In genomic region chr7:47480576-47481538, GRCh38 we compare ENCODE assay signal across 8 cellular contexts.
A peak's percentile ranks its signal among the peaks of the same experiment; 100 is the strongest.
DNase-seq lines count a peak whose midpoint lies in the region; ATAC-seq and TF ChIP-seq lines count a peak whose summit lies in the region.

No MANE protein-coding gene starts in this region.

- CTCF ChIA-PET in RWPE1 (lab: Yijun Ruan, JAX), result interaction anchor here (0.6 to 0.8 kb wide), 4 partner anchors 43 to 674 kb away, joined by 3 to 5 read pairs (median 4); no protein-coding TSS in a partner anchor

- H3K4me3 ChIP-seq in osteoblast (ENCODE audit: insufficient read depth, low read length), result no peak overlapping the region
- H3K4me3 ChIP-seq in uterus, result no peak overlapping the region
- no peak overlapping the region for H3K4me3 ChIP-seq in effector memory CD4-positive, alpha-beta T cell (ENCODE audit: insufficient read depth, low read depth, low read length, poor library complexity, severe bottlenecking)

- no peaks in the 10 kb centered on the region for H3K36me3 ChIP-seq in osteoblast (ENCODE audit: insufficient read depth, low read length)
- no peaks in the 10 kb centered on the region for H3K36me3 ChIP-seq in uterus
- no peaks in the 10 kb centered on the region for H3K36me3 ChIP-seq in effector memory CD4-positive, alpha-beta T cell (ENCODE audit: control insufficient read depth, insufficient read depth, low read length)

- TF ChIP-seq CTCF in RWPE1 (conservative IDR thresholded peaks at IDR 0.05; ENCODE audit: low read depth), result no peak
- no peak for TF ChIP-seq CTCF in osteoblast (IDR thresholded peaks at IDR 0.05; ENCODE audit: extremely low read depth, low read depth, low read length)
- no peak for TF ChIP-seq CTCF in uterus (IDR thresholded peaks at IDR 0.05)

- H4K20me1 ChIP-seq in osteoblast (ENCODE audit: insufficient read depth, low read length), result peaks cover 31% of the 10 kb centered on the region

- H3K4me1 ChIP-seq in osteoblast (ENCODE audit: insufficient read depth, low read length) (peaks cover 55% of the 10 kb centered on the region), uterus (peaks cover 0 to under 1% of the 10 kb centered on the region in 2 donors)
- no peaks in the 10 kb centered on the region for H3K4me1 ChIP-seq in effector memory CD4-positive, alpha-beta T cell (ENCODE audit: control insufficient read depth, insufficient read depth, low read length, poor library complexity, severe bottlenecking)

- POLR2A ChIA-PET in RWPE1 (lab: Yijun Ruan, JAX; ENCODE audit: low non-redundant PET), result no interaction called here

- H3K79me2 ChIP-seq in osteoblast (ENCODE audit: insufficient read depth, low read length), result peaks cover 60% of the 10 kb centered on the region

- ATAC-seq in GM18519 (IDR thresholded peaks at IDR 0.05; ENCODE audit: low FRiP score, unreplicated experiment), result peak; percentile 67
- peak; percentile 60 for ATAC-seq in HG02623 (IDR thresholded peaks at IDR 0.05; ENCODE audit: unreplicated experiment)

- no peak overlapping the region for H2AFZ ChIP-seq in osteoblast (ENCODE audit: low read length)

- H3K27ac ChIP-seq in RWPE1, result peak overlapping the region; percentile 80
- peak overlapping the region; percentile 94 for H3K27ac ChIP-seq in osteoblast (ENCODE audit: low read depth, low read length)
- peak overlapping the region in 1 of 2 donors; percentile 54 for H3K27ac ChIP-seq in uterus
- no peak overlapping the region for H3K27ac ChIP-seq in effector memory CD4-positive, alpha-beta T cell (ENCODE audit: insufficient read depth, low read length, poor library complexity, severe bottlenecking)

- TF ChIP-seq POLR2A in uterus (IDR thresholded peaks at IDR 0.05), result no peak

- no peaks in the 10 kb centered on the region for H3K9me3 ChIP-seq in osteoblast (ENCODE audit: low read depth, low read length)
- no peaks in the 10 kb centered on the region for H3K9me3 ChIP-seq in uterus
- H3K9me3 ChIP-seq in effector memory CD4-positive, alpha-beta T cell (ENCODE audit: control insufficient read depth, low read length), result no peaks in the 10 kb centered on the region

- peak overlapping the region; percentile 40 for H3K4me2 ChIP-seq in osteoblast (ENCODE audit: insufficient read depth, low read length)

- DNase-seq in RWPE1 (ENCODE audit: low spot score) (no peak), osteoblast (ENCODE audit: insufficient read length, low spot score, missing footprints) (no peak), uterus (no peak), NCI-H345 treated with DMSO at 0.1 percent for 48 hours (lab: John Stamatoyannopoulos, UW; ENCODE audit: unreplicated experiment) (no peak), HK-2 (ENCODE audit: unreplicated experiment) (no peak)
- DNase-seq in effector memory CD4-positive, alpha-beta T cell, result no peak

- H3K27me3 ChIP-seq in osteoblast (ENCODE audit: insufficient read depth, low read length) (no peaks in the 10 kb centered on the region), uterus (no peaks in the 10 kb centered on the region)
- H3K27me3 ChIP-seq in effector memory CD4-positive, alpha-beta T cell (replicated peaks; ENCODE audit: control insufficient read depth, insufficient read depth, low read length, poor library complexity, severe bottlenecking), result no peaks in the 10 kb centered on the region

- intact Hi-C loops in uterus (cut with DNase I; ENCODE audit: low total_unique reads), result no loop called here
